In genomic region chr4:178086324-178086723, GRCh38 we compare ENCODE assay signal across 21 cellular contexts.
DNase-seq lines count a peak whose midpoint lies in the region; ATAC-seq, FAIRE-seq and TF ChIP-seq lines count a peak whose summit lies in the region.
"Had no signal": no experiment of that assay in that cellular context is flagged by ENCODE, and none has a peak within 500 bp of the region (broad histone marks: within the 10 kb centered on the region; RNA-seq: fewer than 3 reads in every experiment).

No MANE protein-coding gene starts in this region.

- BruUV-seq in HepG2 (replicated peaks; lab: Mats Ljungman, UMichigan) (no TSS peak), PC-3 (replicated peaks; lab: Mats Ljungman, UMichigan) (no TSS peak)

- no peak for TF ChIP-seq EP300 in HepG2 (IDR thresholded peaks at IDR 0.05; ENCODE audit: low read depth in 2 of 2, low read length in 2 of 2)
- no peak for TF ChIP-seq EP300 in HepG2 (CRISPR knock-in tag; IDR thresholded peaks at IDR 0.05; ENCODE audit: borderline replicate concordance)

- no peaks in the 10 kb centered on the region for H4K20me1 ChIP-seq in HepG2 (ENCODE audit: insufficient read depth, low read length)
- H4K20me1 ChIP-seq in PC-3 (ENCODE audit: low read length) = no peaks in the 10 kb centered on the region

- no peaks in the 10 kb centered on the region for H3K27me3 Mint-ChIP-seq in natural killer cell (ENCODE audit: low read depth in 2 of 2)
- H3K27me3 Mint-ChIP-seq: activated CD8-positive, alpha-beta memory T cell treated with anti-CD3 and anti-CD28 coated beads, Interleukin-2, amount 10 ng/mL, durations not matched to agents 7 days and 5 days; T-cell had no signal

- no peak overlapping the region for H3K27ac Mint-ChIP-seq in natural killer cell
- H3K27ac Mint-ChIP-seq: activated CD8-positive, alpha-beta memory T cell treated with anti-CD3 and anti-CD28 coated beads, Interleukin-2, amount 10 ng/mL, durations not matched to agents 7 days and 5 days; T-cell had no signal

- H2AFZ ChIP-seq in HepG2 (ENCODE audit: low read length) = no peak overlapping the region
- H2AFZ ChIP-seq in PC-3 (ENCODE audit: low read length) = no peak overlapping the region

- H3K4me3 ChIP-seq in HepG2 (replicated peaks in 1 of 3; ENCODE audit: insufficient read depth in 1 of 3, low read depth in 2 of 3, low read length in 3 of 3) = no peak overlapping the region
- H3K4me3 ChIP-seq in right lobe of liver = no peak overlapping the region
- no peak overlapping the region for H3K4me3 ChIP-seq in PC-3 (ENCODE audit: low read length)
- H3K4me3 ChIP-seq: ascending aorta, colonic mucosa had no signal

- H3K9ac ChIP-seq in HepG2 (ENCODE audit: insufficient read depth, low read depth, low read length) (no peak overlapping the region), PC-3 (ENCODE audit: low read length) (no peak overlapping the region)

- H3K79me2 ChIP-seq in HepG2 (ENCODE audit: insufficient read depth, low read length) (no peaks in the 10 kb centered on the region), PC-3 (ENCODE audit: low read length) (no peaks in the 10 kb centered on the region)

- TF ChIP-seq CTCF in HepG2 (CRISPR knock-in tag; IDR thresholded peaks at IDR 0.05) = no peak
- TF ChIP-seq CTCF in right lobe of liver (IDR thresholded peaks at IDR 0.05) = no peak
- 0 out of 2 replicates have a peak, but pooled peaks have one; percentile 31 for TF ChIP-seq CTCF in PC-3 (conservative IDR thresholded peaks at IDR 0.05; ENCODE audit: low read depth, low read length)
- no peak for TF ChIP-seq CTCF in natural killer cell (IDR thresholded peaks at IDR 0.05)

- H3K9me3 Mint-ChIP-seq in natural killer cell = peaks cover 8 to 23% of the 10 kb centered on the region in 2 donors

- DNase-seq in HepG2 (ENCODE audit: low spot score) (peak; percentile 0), right lobe of liver (no peak), PC-3 (peak; percentile 14), iPS DF 4.7 (ENCODE audit: extremely low read depth, low spot score) (peak; percentile 49), SK-N-DZ (ENCODE audit: low spot score) (no peak), activated T-cell treated with anti-CD3 and anti-CD28 coated beads for 4 hours (no peak), natural killer cell (no peak)
- DNase-seq in activated CD8-positive, alpha-beta memory T cell treated with anti-CD3 and anti-CD28 coated beads for 24 hours = no peak
- DNase-seq: activated CD8-positive, alpha-beta memory T cell treated with anti-CD3 and anti-CD28 coated beads, Interleukin-2, amount 10 ng/mL, durations not matched to agents 7 days and 5 days; activated naive CD4-positive, alpha-beta T cell; colonic mucosa; DMS 273 treated with DMSO at 0.1 percent for 48 hours; glutamatergic neuron; Kasumi-1; NCI-H146; NCI-H510A; posterior cingulate gyrus; T-cell had no signal

- WGBS in HepG2 (ENCODE audit: low lambda C conversion rate) = 0% methylated on average over 2 of the region's 2 CpGs
- 6% methylated on average over 2 of the region's 2 CpGs for WGBS in right lobe of liver (ENCODE audit: insufficient coverage, low coverage, low lambda C conversion rate, missing lambda C conversion rate)

- H3K9me3 ChIP-seq in HepG2 (ENCODE audit: low read length) = no peaks in the 10 kb centered on the region
- no peaks in the 10 kb centered on the region for H3K9me3 ChIP-seq in right lobe of liver
- H3K9me3 ChIP-seq in PC-3 (ENCODE audit: low read length) = no peaks in the 10 kb centered on the region
- H3K9me3 ChIP-seq: ascending aorta, colonic mucosa had no signal

- H3K4me2 ChIP-seq in HepG2 (ENCODE audit: low read depth, low read length) = no peak overlapping the region
- no peak overlapping the region for H3K4me2 ChIP-seq in PC-3 (ENCODE audit: low read length)

- POLR2A ChIA-PET in HepG2 (lab: Yijun Ruan, JAX) = no interaction called here
- POLR2A ChIA-PET in PC-3 (lab: Charles Lee; ENCODE audit: unreplicated experiment) = no interaction called here

- H3K27ac ChIP-seq in HepG2 (ENCODE audit: extremely low read length, insufficient read depth, low read length) = no peak overlapping the region
- H3K27ac ChIP-seq in right lobe of liver = no peak overlapping the region
- no peak overlapping the region for H3K27ac ChIP-seq in PC-3 (ENCODE audit: low read length)
- H3K27ac ChIP-seq: ascending aorta, colonic mucosa, HL-60 had no signal

- CTCF ChIA-PET in HepG2 (lab: Yijun Ruan, JAX; ENCODE audit: low intra/inter-chr PET ratio, low total read pairs) = no interaction called here
- CTCF ChIA-PET in PC-3 (lab: Charles Lee) = interaction anchor here (0.7 kb wide), 1 partner anchor 532 kb away, joined by 3 read pairs; no protein-coding TSS in a partner anchor

- no peaks in the 10 kb centered on the region for H3K36me3 Mint-ChIP-seq in natural killer cell
- H3K36me3 Mint-ChIP-seq: activated CD8-positive, alpha-beta memory T cell treated with anti-CD3 and anti-CD28 coated beads, Interleukin-2, amount 10 ng/mL, durations not matched to agents 7 days and 5 days; T-cell had no signal

- FAIRE-seq in HepG2 (lab: Jason Lieb, UNC) = no peak
- FAIRE-seq: urothelium cell line had no signal

- no peaks in the 10 kb centered on the region for H3K36me3 ChIP-seq in HepG2 (replicated peaks in 1 of 2; ENCODE audit: control insufficient read depth in 1 of 2, insufficient read depth in 2 of 2, low read length in 2 of 2)
- no peaks in the 10 kb centered on the region for H3K36me3 ChIP-seq in right lobe of liver
- no peaks in the 10 kb centered on the region for H3K36me3 ChIP-seq in PC-3 (ENCODE audit: low read depth, low read length)
- H3K36me3 ChIP-seq: ascending aorta, colonic mucosa had no signal

- no peaks in the 10 kb centered on the region for H3K4me1 ChIP-seq in HepG2 (ENCODE audit: insufficient read depth, low read length)
- H3K4me1 ChIP-seq in right lobe of liver = no peaks in the 10 kb centered on the region
- H3K4me1 ChIP-seq in PC-3 (ENCODE audit: insufficient read depth, low read length) = no peaks in the 10 kb centered on the region
- H3K4me1 ChIP-seq: ascending aorta, colonic mucosa had no signal

- ATAC-seq in HepG2 (no peak), right lobe of liver (no peak), PC-3 (no peak), natural killer cell (no peak)
- ATAC-seq: activated CD8-positive, alpha-beta memory T cell treated with anti-CD3 and anti-CD28 coated beads, Interleukin-2, amount 10 ng/mL, durations not matched to agents 7 days and 5 days; T-cell had no signal

- no peaks in the 10 kb centered on the region for H3K9me2 ChIP-seq in PC-3 (replicated peaks; ENCODE audit: low read length)

- no peaks in the 10 kb centered on the region for H3K4me1 Mint-ChIP-seq in natural killer cell
- H3K4me1 Mint-ChIP-seq: activated CD8-positive, alpha-beta memory T cell treated with anti-CD3 and anti-CD28 coated beads, Interleukin-2, amount 10 ng/mL, durations not matched to agents 7 days and 5 days; T-cell had no signal

- H3F3A ChIP-seq in PC-3 (ENCODE audit: low read length, unreplicated experiment) = no peaks in the 10 kb centered on the region

- TF ChIP-seq POLR2A in HepG2 (IDR thresholded peaks at IDR 0.05; ENCODE audit: insufficient read depth in 1 of 2, low read depth in 2 of 2, low read length in 2 of 2) (no peak), right lobe of liver (IDR thresholded peaks at IDR 0.05) (no peak)

- in situ Hi-C loops in HepG2 (cut with HindIII; ENCODE audit: extremely low pct_ligation_motif_present, low pct_unique_long_range_greater_than_20kb) = no loop called here

- intact Hi-C loops in HepG2 (cut with micrococcal nuclease; ENCODE audit: unreplicated experiment) = no loop called here
- intact Hi-C loops in right lobe of liver (cut with DNase I) = no loop called here
- intact Hi-C loops in PC-3 (cut with micrococcal nuclease) = no loop called here
- intact Hi-C loops in natural killer cell (cut with micrococcal nuclease) = no loop called here

- H3K27me3 ChIP-seq in HepG2 (ENCODE audit: control insufficient read depth in 1 of 2, insufficient read depth in 2 of 2, low read length in 2 of 2) = no peaks in the 10 kb centered on the region
- no peaks in the 10 kb centered on the region for H3K27me3 ChIP-seq in right lobe of liver
- H3K27me3 ChIP-seq in PC-3 (ENCODE audit: low read length) = no peaks in the 10 kb centered on the region
- H3K27me3 ChIP-seq: ascending aorta, colonic mucosa had no signal

- no peak overlapping the region for H3K4me3 Mint-ChIP-seq in natural killer cell
- H3K4me3 Mint-ChIP-seq: activated CD8-positive, alpha-beta memory T cell treated with anti-CD3 and anti-CD28 coated beads, Interleukin-2, amount 10 ng/mL, durations not matched to agents 7 days and 5 days; T-cell had no signal

- TF ChIP-seq RAD21 in HepG2 (CRISPR knock-in tag; IDR thresholded peaks at IDR 0.05) = no peak

TF ChIP-seq in HepG2, 621 proteins besides CTCF, POLR2A, EP300 and RAD21 (continues in another document):
- no peak for TF ChIP-seq SNAPC5 (CRISPR knock-in tag; IDR thresholded peaks at IDR 0.05; ENCODE audit: borderline replicate concordance)
- TF ChIP-seq FOSL1 (CRISPR knock-in tag; IDR thresholded peaks at IDR 0.05; ENCODE audit: borderline replicate concordance) = no peak
- no peak for TF ChIP-seq ELF3 (CRISPR knock-in tag; IDR thresholded peaks at IDR 0.05)
- TF ChIP-seq ZNF33A (CRISPR knock-in tag; IDR thresholded peaks at IDR 0.05; ENCODE audit: borderline replicate concordance) = no peak
- TF ChIP-seq ZNF281 (CRISPR knock-in tag; IDR thresholded peaks at IDR 0.05; ENCODE audit: borderline replicate concordance) = no peak
- no peak for TF ChIP-seq ZNF570 (CRISPR knock-in tag; IDR thresholded peaks at IDR 0.05; ENCODE audit: borderline replicate concordance)
- TF ChIP-seq ZBTB20 (CRISPR knock-in tag; IDR thresholded peaks at IDR 0.05; ENCODE audit: borderline replicate concordance, low read depth) = no peak
- no peak for TF ChIP-seq SATB2 (CRISPR knock-in tag; IDR thresholded peaks at IDR 0.05)

Comparison
In these comparisons a context has a peak if more than half of its experiments do, and no peak if none do; other contexts are left out.
1. DNase-seq: peak in HepG2 (single experiment), PC-3 (single experiment) and iPS DF 4.7 (single experiment); none in right lobe of liver (0 of 3), SK-N-DZ (single experiment), activated T-cell treated with anti-CD3 and anti-CD28 coated beads for 4 hours (single experiment), natural killer cell (single experiment) and activated CD8-positive, alpha-beta memory T cell treated with anti-CD3 and anti-CD28 coated beads for 24 hours (single experiment).